ENCODE assay signal across 8 cellular contexts in the genomic region with DNA sequence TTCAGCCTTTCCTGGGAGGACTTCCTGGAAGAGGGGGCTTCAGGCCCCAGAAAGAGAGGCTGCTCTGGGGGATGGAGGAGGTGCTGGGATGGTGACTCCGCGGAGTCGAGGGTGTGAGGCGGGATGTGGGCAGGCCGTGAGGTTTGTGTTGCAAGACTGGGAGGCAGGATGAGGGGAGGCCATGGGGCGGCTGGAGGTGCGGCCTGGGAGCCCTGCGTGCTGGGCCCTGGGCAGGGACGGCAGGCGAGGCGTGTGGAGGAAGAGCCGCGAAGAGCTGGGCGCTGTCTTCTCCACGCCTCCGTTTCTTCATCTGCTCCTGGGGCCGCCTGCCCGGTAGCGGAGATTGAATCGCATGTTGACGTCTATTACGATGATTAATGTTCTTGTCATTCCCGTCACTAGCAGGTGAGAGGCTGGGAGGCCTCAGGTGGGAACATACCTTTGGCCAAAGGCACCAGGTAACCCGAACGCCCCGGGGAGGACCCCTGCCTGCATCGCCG.
A peak's percentile ranks its signal among the peaks of the same experiment; 100 is the strongest.
DNase-seq lines count a peak whose midpoint lies in the region; TF ChIP-seq lines count a peak whose summit lies in the region.

No MANE protein-coding gene starts in this region.

- DNase-seq in AG04449 (ENCODE audit: low read depth, low spot score) = peak; percentile 14
- DNase-seq in HCEC 1CT = peak; percentile 83
- DNase-seq in RPMI8226 = peak; percentile 37
- DNase-seq in activated effector memory CD4-positive, alpha-beta T cell treated with anti-CD3 and anti-CD28 coated beads, Interleukin-2, amount 50 U/mL, for 16 hours = peak; percentile 86
- DNase-seq in glomerular visceral epithelial cell (ENCODE audit: extremely low spot score) = peak; percentile 81
- no peak for DNase-seq in retinal pigment epithelial cell (ENCODE audit: low read depth)
- DNase-seq in cerebellar cortex (ENCODE audit: low spot score) = no peak
- DNase-seq in COR-L47 (lab: John Stamatoyannopoulos, UW) = no peak

- CTCF ChIA-PET in AG04449 (lab: Yijun Ruan, JAX) = interaction anchor here (0.6 to 1.5 kb wide), 10 partner anchors 12 to 333 kb away, joined by 3 to 6 read pairs (median 3); a partner anchor contains a TSS

- H3K4me3 ChIP-seq in AG04449 (ENCODE audit: low read depth, low read length) (peak overlapping the region; percentile 49), retinal pigment epithelial cell (ENCODE audit: low read length) (peak overlapping the region; percentile 4)

- POLR2A ChIA-PET in AG04449 (lab: Yijun Ruan, JAX) = no interaction called here

- TF ChIP-seq CTCF in AG04449 (IDR thresholded peaks at IDR 0.05; ENCODE audit: insufficient read depth, low read length, missing control alignments) = no peak
- TF ChIP-seq CTCF in retinal pigment epithelial cell (conservative IDR thresholded peaks at IDR 0.05; ENCODE audit: low read depth, low read length) = no peak

Comparison
In these comparisons a context has a peak if more than half of its experiments do, and no peak if none do; other contexts are left out.
1. DNase-seq: peak in AG04449 (single experiment), HCEC 1CT (single experiment), RPMI8226 (single experiment), activated effector memory CD4-positive, alpha-beta T cell treated with anti-CD3 and anti-CD28 coated beads, Interleukin-2, amount 50 U/mL, for 16 hours (single experiment) and glomerular visceral epithelial cell (single experiment); none in retinal pigment epithelial cell (single experiment), cerebellar cortex (single experiment) and COR-L47 (single experiment).